In the genomic region with DNA sequence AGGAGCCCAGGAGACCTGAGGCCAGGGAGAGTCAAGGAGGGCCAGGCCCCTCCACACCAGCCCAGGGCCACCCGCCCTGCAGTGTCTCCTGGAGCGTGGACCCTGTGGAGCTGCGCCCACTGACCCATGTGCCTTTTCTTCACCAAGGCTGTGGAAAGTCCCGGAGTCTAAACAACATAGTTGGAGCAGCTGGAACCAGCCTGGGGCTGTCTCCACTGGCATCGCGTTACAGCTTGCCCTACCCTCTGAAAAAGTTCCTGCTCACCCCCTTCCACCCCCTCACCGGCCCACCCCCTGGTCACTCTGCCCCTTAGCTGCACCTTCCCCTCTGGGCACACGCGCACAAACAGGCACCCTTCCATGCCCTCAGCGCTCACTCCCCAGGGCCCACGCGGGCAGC, we compare ENCODE assay signal across 26 cellular contexts. TPM values are rescaled to one million over a fixed set of nuclear protein-coding genes. Genes with fewer than 3 reads are reported as not detected.
DNase-seq lines count a peak whose midpoint lies in the region; ATAC-seq and TF ChIP-seq lines count a peak whose summit lies in the region.
"Had no signal": no experiment of that assay in that cellular context is flagged by ENCODE, and none has a peak within 500 bp of the region (broad histone marks: within the 10 kb centered on the region; RNA-seq: fewer than 3 reads in every experiment).

No MANE protein-coding gene starts in this region.

- no peak overlapping the region for H3K4ac ChIP-seq in IMR-90 (ENCODE audit: low read depth, low read length)

- H3K18ac ChIP-seq in IMR-90 (ENCODE audit: low read depth, low read length) = no peak overlapping the region

- no peak overlapping the region for H3K4me2 ChIP-seq in IMR-90 (ENCODE audit: low read depth, low read length)
- H3K4me2 ChIP-seq: A549 had no signal

- dilution Hi-C loops in IMR-90 (cut with HindIII; ENCODE audit: low sequenced_read_pairs, unreplicated experiment) = no loop called here

- H3K79me1 ChIP-seq in IMR-90 (ENCODE audit: low read depth in 1 of 2, low read length in 2 of 2) = no peaks in the 10 kb centered on the region

- intact Hi-C loops in IMR-90 (cut with micrococcal nuclease) = no loop called here
- intact Hi-C loops in A673 (cut with micrococcal nuclease; ENCODE audit: unreplicated experiment) = no loop called here

- no peak for DNase-seq in IMR-90
- peak in 1 of 2 donors; percentile 17 for DNase-seq in foreskin keratinocyte
- no peak for DNase-seq in nephron progenitor cell
- no peak for DNase-seq in A673 (ENCODE audit: low spot score)
- no peak for DNase-seq in NCI-H2029 treated with DMSO at 0.1 percent for 48 hours (lab: John Stamatoyannopoulos, UW)
- DNase-seq: Caco-2; CD8-positive, alpha-beta T cell; NCI-H1092; NCI-H1417 treated with DMSO at 0.1 percent for 48 hours; NCI-H1694 treated with DMSO at 0.1 percent for 48 hours; NCI-H2081 treated with DMSO at 0.1 percent for 48 hours; NCI-H2171; NCI-H226; NCI-H510A; NCI-H69; SHP77 had no signal

- no peak overlapping the region for H2AFZ ChIP-seq in IMR-90 (replicated peaks; ENCODE audit: low read length, poor library complexity)

- peaks cover 7% of the 10 kb centered on the region for H3K27me3 Mint-ChIP-seq in nephron progenitor cell (ENCODE audit: low read depth, poor library complexity)
- H3K27me3 Mint-ChIP-seq: B cell had no signal

- no peaks in the 10 kb centered on the region for H3K9me3 Mint-ChIP-seq in nephron progenitor cell
- H3K9me3 Mint-ChIP-seq: CD8-positive, alpha-beta T cell had no signal

- TF ChIP-seq CTCF in IMR-90 (conservative IDR thresholded peaks at IDR 0.05; ENCODE audit: low read depth, low read length) (no peak), foreskin keratinocyte (conservative IDR thresholded peaks at IDR 0.05) (no peak), nephron progenitor cell (IDR thresholded peaks at IDR 0.05) (no peak), A673 (conservative IDR thresholded peaks at IDR 0.05; ENCODE audit: low read depth, low read length) (no peak)

- H2BK5ac ChIP-seq in IMR-90 (ENCODE audit: low read depth, low read length, poor library complexity, severe bottlenecking) = no peak overlapping the region

- no peak overlapping the region for H2AK5ac ChIP-seq in IMR-90 (ENCODE audit: low read depth, low read length)

- H4K20me1 ChIP-seq in IMR-90 (ENCODE audit: insufficient read depth, low read length) = no peaks in the 10 kb centered on the region

- TF ChIP-seq RAD21 in IMR-90 (IDR thresholded peaks at IDR 0.05; ENCODE audit: low read length) = no peak

- H3K27me3 ChIP-seq in IMR-90 (ENCODE audit: control insufficient read depth, insufficient read depth, low read length) = no peaks in the 10 kb centered on the region; the same call in 1 of the 2 replicates
- H3K27me3 ChIP-seq in foreskin keratinocyte = no peaks in the 10 kb centered on the region
- H3K27me3 ChIP-seq in A673 (replicated peaks; ENCODE audit: insufficient read depth, low read depth, low read length, poor library complexity) = no peaks in the 10 kb centered on the region

- no peak overlapping the region for H4K5ac ChIP-seq in IMR-90 (ENCODE audit: low read depth, low read length)

- H4K8ac ChIP-seq in IMR-90 (ENCODE audit: low read depth in 2 of 2, low read length in 2 of 2) = no peak overlapping the region

- no peak overlapping the region for H3K23ac ChIP-seq in IMR-90 (ENCODE audit: low read depth, low read length)

- no peak overlapping the region for H4K91ac ChIP-seq in IMR-90 (ENCODE audit: insufficient read depth, low read depth, low read length)

- no peak overlapping the region for H2BK15ac ChIP-seq in IMR-90 (ENCODE audit: low read depth, low read length)

- no TSS peak for BruUV-seq in IMR-90 (replicated peaks; lab: Mats Ljungman, UMichigan)
- no TSS peak for BruUV-seq in A673 (replicated peaks; lab: Mats Ljungman, UMichigan)

- no peak overlapping the region for H2BK120ac ChIP-seq in IMR-90 (ENCODE audit: low read depth, low read length)

- H3K9me3 ChIP-seq in IMR-90 (ENCODE audit: control insufficient read depth, insufficient read depth, low read length) (no peaks in the 10 kb centered on the region), A673 (ENCODE audit: low read depth, low read length, poor library complexity, severe bottlenecking) (no peaks in the 10 kb centered on the region)
- H3K9me3 ChIP-seq: A549, Caco-2 had no signal

- peaks cover 12% of the 10 kb centered on the region for H3K4me1 Mint-ChIP-seq in nephron progenitor cell
- H3K4me1 Mint-ChIP-seq: B cell had no signal

- WGBS in IMR-90 (ENCODE audit: extremely low coverage in 2 of 2, insufficient read length in 1 of 2), 2 experiments = 50% methylated on average over 2 of the region's 12 CpGs; no CpG with 5 or more reads in 1 of the 2 experiments

- ATAC-seq in IMR-90 (ENCODE audit: low read depth) = no peak; the same call in 1 of the 2 replicates
- peak; percentile 30 for ATAC-seq in foreskin keratinocyte
- no peak for ATAC-seq in HG03097 (IDR thresholded peaks at IDR 0.05; ENCODE audit: low FRiP score, unreplicated experiment)
- no peak for ATAC-seq in GM21381 (IDR thresholded peaks at IDR 0.05; ENCODE audit: unreplicated experiment)
- ATAC-seq: A549; CD8-positive, alpha-beta T cell; HCT116; Panc1 had no signal

- H3K27ac ChIP-seq in IMR-90 (ENCODE audit: insufficient read depth, low read length) = no peak overlapping the region
- H3K27ac ChIP-seq in angular gyrus (ENCODE audit: low read depth, low read length) = peak overlapping the region; percentile 26
- no peak overlapping the region for H3K27ac ChIP-seq in foreskin keratinocyte
- no peak overlapping the region for H3K27ac ChIP-seq in A673 (ENCODE audit: low read depth, low read length, poor library complexity, severe bottlenecking)
- H3K27ac ChIP-seq: A549, C4-2B, HL-60, RWPE1 had no signal

- no peaks in the 10 kb centered on the region for H3K4me1 ChIP-seq in IMR-90 (ENCODE audit: control insufficient read depth, insufficient read depth, low read length)
- H3K4me1 ChIP-seq in foreskin keratinocyte = peaks cover 16% of the 10 kb centered on the region
- no peaks in the 10 kb centered on the region for H3K4me1 ChIP-seq in A673 (ENCODE audit: insufficient read depth, low read length, poor library complexity, severe bottlenecking)

- H2BK20ac ChIP-seq in IMR-90 (ENCODE audit: low read depth, low read length) = no peak overlapping the region

- H3K14ac ChIP-seq in IMR-90 (replicated peaks; ENCODE audit: low read depth, low read length) = no peak overlapping the region

- no peaks in the 10 kb centered on the region for H3K36me3 ChIP-seq in IMR-90 (ENCODE audit: control insufficient read depth, insufficient read depth, low read length)
- H3K36me3 ChIP-seq in A673 (ENCODE audit: insufficient read depth, low read length, poor library complexity, severe bottlenecking) = no peaks in the 10 kb centered on the region

- no peak overlapping the region for H3K4me3 Mint-ChIP-seq in nephron progenitor cell
- H3K4me3 Mint-ChIP-seq: B cell; CD8-positive, alpha-beta T cell had no signal

- POLR2A ChIA-PET in IMR-90 (lab: Charles Lee; ENCODE audit: unreplicated experiment) (no interaction called here), A673 (lab: Charles Lee; ENCODE audit: low non-redundant PET) (no interaction called here)

- CTCF ChIA-PET in IMR-90 (lab: Yijun Ruan, JAX) = no interaction called here
- CTCF ChIA-PET in A673 (lab: Charles Lee) = no interaction called here

- no peak for TF ChIP-seq POLR2A in IMR-90 (IDR thresholded peaks at IDR 0.05; ENCODE audit: low read depth, low read length)

- no peak overlapping the region for H3K56ac ChIP-seq in IMR-90 (ENCODE audit: extremely low read depth, insufficient read depth, low read length)

- in situ Hi-C loops in IMR-90 (cut with MboI; ENCODE audit: low sequenced_read_pairs) = no loop called here

- H3K9ac ChIP-seq in IMR-90 (ENCODE audit: low read depth, low read length) = no peak overlapping the region

- peak overlapping the region; percentile 74 for H3K27ac Mint-ChIP-seq in nephron progenitor cell
- H3K27ac Mint-ChIP-seq: B cell; CD8-positive, alpha-beta T cell had no signal

- H3K4me3 ChIP-seq in IMR-90 (ENCODE audit: insufficient read depth, low read depth, low read length) (no peak overlapping the region), A673 (ENCODE audit: low read depth, low read length, poor library complexity, severe bottlenecking) (no peak overlapping the region)
- H3K4me3 ChIP-seq: A549 had no signal

- H2AK9ac ChIP-seq in IMR-90 (replicated peaks; ENCODE audit: low read depth, low read length, poor library complexity) = peak overlapping the region; percentile 37

- H3K36me3 Mint-ChIP-seq in nephron progenitor cell (ENCODE audit: low read depth) = no peaks in the 10 kb centered on the region

- H3K9me1 ChIP-seq in IMR-90 (ENCODE audit: insufficient read depth, low read length) = no peaks in the 10 kb centered on the region

TF ChIP-seq in IMR-90, 13 proteins besides CTCF, POLR2A, EP300 and RAD21 (continues in another document):
- no peak for TF ChIP-seq MAFK (IDR thresholded peaks at IDR 0.05; ENCODE audit: low read depth, low read length)
- TF ChIP-seq, protein P1, sequence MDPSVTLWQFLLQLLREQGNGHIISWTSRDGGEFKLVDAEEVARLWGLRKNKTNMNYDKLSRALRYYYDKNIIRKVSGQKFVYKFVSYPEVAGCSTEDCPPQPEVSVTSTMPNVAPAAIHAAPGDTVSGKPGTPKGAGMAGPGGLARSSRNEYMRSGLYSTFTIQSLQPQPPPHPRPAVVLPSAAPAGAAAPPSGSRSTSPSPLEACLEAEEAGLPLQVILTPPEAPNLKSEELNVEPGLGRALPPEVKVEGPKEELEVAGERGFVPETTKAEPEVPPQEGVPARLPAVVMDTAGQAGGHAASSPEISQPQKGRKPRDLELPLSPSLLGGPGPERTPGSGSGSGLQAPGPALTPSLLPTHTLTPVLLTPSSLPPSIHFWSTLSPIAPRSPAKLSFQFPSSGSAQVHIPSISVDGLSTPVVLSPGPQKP (IDR thresholded peaks at IDR 0.05; ENCODE audit: borderline replicate concordance, low read depth, low read length) = no peak
- no peak for TF ChIP-seq BHLHE40 (IDR thresholded peaks at IDR 0.05; ENCODE audit: low read depth, low read length)
- no peak for TF ChIP-seq CEBPB (IDR thresholded peaks at IDR 0.05; ENCODE audit: low read depth, low read length)
- TF ChIP-seq SMC3 (IDR thresholded peaks at IDR 0.05; ENCODE audit: low read depth, low read length) = no peak
- no peak for TF ChIP-seq CHD1 (IDR thresholded peaks at IDR 0.05; ENCODE audit: low read depth, low read length)
- TF ChIP-seq MAZ (IDR thresholded peaks at IDR 0.05; ENCODE audit: borderline replicate concordance, low read depth, low read length) = no peak
- no peak for TF ChIP-seq FOS (IDR thresholded peaks at IDR 0.05; ENCODE audit: low read depth, low read length)
- TF ChIP-seq MXI1 (IDR thresholded peaks at IDR 0.05; ENCODE audit: borderline replicate concordance, low read depth, low read length) = no peak
- TF ChIP-seq NFE2L2 (IDR thresholded peaks at IDR 0.05; ENCODE audit: low read depth, low read length) = no peak

RNA-seq across cellular contexts. Expression of a gene that starts 18.3 kb away (rescaled TPM):
- total RNA-seq in IMR-90 (2012; rRNA removed) (0.18 and 0.28 TPM in 2 replicates), foreskin keratinocyte (1.8 and 1.9 TPM in 2 replicates), A673 (2021) (0.22 and 0.24 TPM in 2 replicates)
- polyA plus RNA-seq in IMR-90 (2012; rRNA removed) (1.9 and 2.3 TPM in 2 replicates), foreskin keratinocyte (1.5 and 1.7 TPM in 2 replicates)
- polyA plus RNA-seq in IMR-90 (2012; cell fraction: cytosol; rRNA removed) = 1.3 and 2.1 TPM in 2 replicates
- 2.6 and 5.8 TPM in 2 replicates for polyA plus RNA-seq in IMR-90 (2012; cell fraction: nucleus; rRNA removed; ENCODE audit: low replicate concordance)
